ENCODE assay signal across 32 cellular contexts in genomic region chr7:20506175-20506574, GRCh38.
"Had no signal": no experiment of that assay in that cellular context is flagged by ENCODE, and none has a peak within 500 bp of the region (broad histone marks: within the 10 kb centered on the region; RNA-seq: fewer than 3 reads in every experiment).

No MANE protein-coding gene starts in this region.

- H3K36me3 ChIP-seq: brain microvascular endothelial cell, breast epithelium, WERI-Rb-1 had no signal

- FAIRE-seq: astrocyte, TTC549 had no signal

- DNase-seq: activated CD4-positive, alpha-beta memory T cell treated with anti-CD3 and anti-CD28 coated beads, Interleukin-2, amount 10 ng/mL, durations not matched to agents 7 days and 5 days; activated CD4-positive, alpha-beta T cell treated with anti-CD3 and anti-CD28 coated beads for 1 hour; activated CD4-positive, alpha-beta T cell treated with anti-CD3 and anti-CD28 coated beads for 36 hours; activated CD4-positive, alpha-beta T cell treated with anti-CD3 and anti-CD28 coated beads for 48 hours; activated CD4-positive, alpha-beta T cell treated with anti-CD3 and anti-CD28 coated beads, Interleukin-2, amount 10 ng/mL, durations not matched to agents 7 days and 5 days; activated CD4-positive, alpha-beta T cell treated with anti-CD3 and anti-CD28 coated beads, Interleukin-2, amount 50 U/mL, for 48 hours; activated CD4-positive, CD25-positive, alpha-beta regulatory T cell; activated CD8-positive, alpha-beta memory T cell treated with anti-CD3 and anti-CD28 coated beads for 24 hours; activated CD8-positive, alpha-beta memory T cell treated with anti-CD3 and anti-CD28 coated beads, Interleukin-2, amount 10 ng/mL, durations not matched to agents 7 days and 5 days; activated CD8-positive, alpha-beta memory T cell treated with anti-CD3 and anti-CD28 coated beads, Interleukin-2, amount 50 U/mL, for 48 hours; activated CD8-positive, alpha-beta T cell treated with anti-CD3 and anti-CD28 coated beads, Interleukin-2, amount 10 ng/mL, durations not matched to agents 7 days and 5 days; activated effector memory CD4-positive, alpha-beta T cell treated with Interleukin-2 at 50 U/mL for 16 hours; activated gamma-delta T cell; activated naive CD4-positive, alpha-beta T cell treated with anti-CD3 and anti-CD28 coated beads, Interleukin-2, amount 10 ng/mL, durations not matched to agents 7 days and 5 days; activated naive CD4-positive, alpha-beta T cell treated with Interleukin-2 at 50 U/mL for 16 hours; activated naive CD8-positive, alpha-beta T cell treated with anti-CD3 and anti-CD28 coated beads, Interleukin-2, amount 10 ng/mL, durations not matched to agents 7 days and 5 days; activated naive CD8-positive, alpha-beta T cell treated with anti-CD3 and anti-CD28 coated beads, Interleukin-2, amount 50 U/mL, for 24 hours; activated T-cell treated with anti-CD3 and anti-CD28 coated beads, Interleukin-2, amount 50 U/mL, for 24 hours; activated T-cell treated with anti-CD3 and anti-CD28 coated beads, Interleukin-2, amount 50 U/mL, for 48 hours; amniotic stem cell; aorta; body of pancreas; brain microvascular endothelial cell; central memory CD4-positive, alpha-beta T cell; T-helper 2 cell; T-helper 9 cell; WERI-Rb-1 had no signal

- ATAC-seq: activated CD4-positive, alpha-beta T cell treated with anti-CD3 and anti-CD28 coated beads for 36 hours; activated CD4-positive, CD25-positive, alpha-beta regulatory T cell treated with anti-CD3 and anti-CD28 coated beads, Interleukin-2, amount 50 U/mL, for 24 hours; activated CD8-positive, alpha-beta memory T cell treated with anti-CD3 and anti-CD28 coated beads, Interleukin-2, amount 10 ng/mL, durations not matched to agents 7 days and 5 days; activated CD8-positive, alpha-beta T cell treated with anti-CD3 and anti-CD28 coated beads, Interleukin-2, amount 10 ng/mL, durations not matched to agents 7 days and 5 days; activated naive CD8-positive, alpha-beta T cell treated with anti-CD3 and anti-CD28 coated beads, Interleukin-2, amount 50 U/mL, for 24 hours; body of pancreas; WTC11 had no signal

- H3K4me3 ChIP-seq: body of pancreas, breast epithelium had no signal

- H3K9me3 ChIP-seq: body of pancreas had no signal

- H3K27ac ChIP-seq: body of pancreas, brain microvascular endothelial cell, breast epithelium, WERI-Rb-1 had no signal

- H3K4me1 ChIP-seq: body of pancreas, breast epithelium had no signal

- H3K27me3 ChIP-seq: body of pancreas, brain microvascular endothelial cell, breast epithelium had no signal
